Comparison of ENCODE assay signal across 8 cellular contexts in the genomic region with DNA sequence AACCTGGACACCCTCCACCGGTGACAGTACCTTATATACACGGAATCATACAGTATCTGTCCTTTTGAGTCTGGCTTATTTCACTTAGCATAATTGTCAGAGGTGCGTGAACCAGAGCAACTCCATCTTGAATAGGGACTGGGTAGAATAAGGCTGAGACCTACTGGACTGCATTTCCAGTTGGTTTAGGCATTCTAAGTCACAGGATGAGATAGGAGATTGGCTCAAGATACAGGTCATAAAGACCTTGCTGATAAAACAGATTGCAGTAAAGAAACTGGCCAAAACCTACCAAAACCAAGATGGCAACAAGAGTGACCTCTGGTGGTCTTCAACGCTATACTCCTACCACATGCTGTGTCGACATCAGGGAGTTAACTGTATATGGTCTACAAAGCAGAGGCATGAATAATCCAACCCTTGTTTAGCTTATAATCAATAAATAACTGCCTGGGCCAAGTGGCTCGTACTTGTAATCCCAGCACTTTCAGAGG. TPM values are rescaled to one million over a fixed set of nuclear protein-coding genes. Genes with fewer than 3 reads are reported as not detected.
DNase-seq lines count a peak whose midpoint lies in the region; ATAC-seq and TF ChIP-seq lines count a peak whose summit lies in the region.

No MANE protein-coding gene starts in this region.

- peak overlapping the region in 2 of 4 donors; percentile 92 to 93 for H3K27ac ChIP-seq in tibial nerve

- no peak overlapping the region for H3K4me3 ChIP-seq in tibial nerve

- 49 to 54% methylated on average over 6 of the region's 6 CpGs for WGBS in tibial nerve, 2 donors

- CTCF ChIA-PET in activated CD8-positive, alpha-beta memory T cell treated with anti-CD3 and anti-CD28 coated beads, Interleukin-2, amount 10 ng/mL, durations not matched to agents 7 days and 5 days (lab: Charles Lee) = interaction anchor here (0.6 to 4.4 kb wide), 11 partner anchors 13 to 100 kb away, joined by 3 to 67 read pairs (median 4); a partner anchor contains a TSS

- TF ChIP-seq POLR2A in tibial nerve (IDR thresholded peaks at IDR 0.05) = no peak

- H3K27me3 Mint-ChIP-seq in activated CD8-positive, alpha-beta memory T cell treated with anti-CD3 and anti-CD28 coated beads, Interleukin-2, amount 10 ng/mL, durations not matched to agents 7 days and 5 days = no peaks in the 10 kb centered on the region
- H3K27me3 Mint-ChIP-seq in natural killer cell (ENCODE audit: low read depth in 2 of 2) = no peaks in the 10 kb centered on the region

- intact Hi-C loops in natural killer cell (cut with micrococcal nuclease) = no loop called here

- H3K27ac Mint-ChIP-seq in activated CD8-positive, alpha-beta memory T cell treated with anti-CD3 and anti-CD28 coated beads, Interleukin-2, amount 10 ng/mL, durations not matched to agents 7 days and 5 days = peak overlapping the region; percentile 96
- peak overlapping the region; percentile 97 to 98 for H3K27ac Mint-ChIP-seq in natural killer cell
- H3K27ac Mint-ChIP-seq in activated naive CD4-positive, alpha-beta T cell treated with anti-CD3 and anti-CD28 coated beads, Interleukin-2, amount 50 U/mL, for 72 hours = peak overlapping the region in 1 of 2 donors; percentile 99

- TF ChIP-seq CTCF in natural killer cell (IDR thresholded peaks at IDR 0.05) (no peak), tibial nerve (IDR thresholded peaks at IDR 0.05) (no peak)

- peaks cover 0 to 19% (median 0%) of the 10 kb centered on the region in 3 donors for H3K36me3 ChIP-seq in tibial nerve

- DNase-seq in activated CD8-positive, alpha-beta memory T cell treated with anti-CD3 and anti-CD28 coated beads, Interleukin-2, amount 10 ng/mL, durations not matched to agents 7 days and 5 days = peak; percentile 52
- DNase-seq in activated CD8-positive, alpha-beta memory T cell treated with anti-CD3 and anti-CD28 coated beads, Interleukin-2, amount 50 U/mL, for 48 hours = no peak
- DNase-seq in NCI-H1694 treated with DMSO at 0.1 percent for 48 hours (lab: John Stamatoyannopoulos, UW) (peak; percentile 69), astrocyte of the hippocampus (ENCODE audit: low read depth, low spot score) (peak; percentile 40), natural killer cell (no peak), tibial nerve (ENCODE audit: low spot score in 2 of 2) (no peak)
- no peak for DNase-seq in activated naive CD4-positive, alpha-beta T cell treated with anti-CD3 and anti-CD28 coated beads, Interleukin-2, amount 50 U/mL, for 72 hours (ENCODE audit: low spot score in 2 of 2)

- no peak overlapping the region for H3K4me3 Mint-ChIP-seq in activated CD8-positive, alpha-beta memory T cell treated with anti-CD3 and anti-CD28 coated beads, Interleukin-2, amount 10 ng/mL, durations not matched to agents 7 days and 5 days
- peak overlapping the region; percentile 49 for H3K4me3 Mint-ChIP-seq in natural killer cell

- peaks cover 26% of the 10 kb centered on the region for H3K36me3 Mint-ChIP-seq in activated CD8-positive, alpha-beta memory T cell treated with anti-CD3 and anti-CD28 coated beads, Interleukin-2, amount 10 ng/mL, durations not matched to agents 7 days and 5 days
- H3K36me3 Mint-ChIP-seq in natural killer cell = no peaks in the 10 kb centered on the region
- H3K36me3 Mint-ChIP-seq in activated naive CD4-positive, alpha-beta T cell treated with anti-CD3 and anti-CD28 coated beads, Interleukin-2, amount 50 U/mL, for 72 hours = peaks cover 19 to 37% of the 10 kb centered on the region in 2 donors

- no peaks in the 10 kb centered on the region for H3K9me3 Mint-ChIP-seq in activated CD8-positive, alpha-beta memory T cell treated with anti-CD3 and anti-CD28 coated beads, Interleukin-2, amount 10 ng/mL, durations not matched to agents 7 days and 5 days (ENCODE audit: low read depth)
- no peaks in the 10 kb centered on the region for H3K9me3 Mint-ChIP-seq in natural killer cell
- H3K9me3 Mint-ChIP-seq in activated naive CD4-positive, alpha-beta T cell treated with anti-CD3 and anti-CD28 coated beads, Interleukin-2, amount 50 U/mL, for 72 hours = no peaks in the 10 kb centered on the region

- H3K27me3 ChIP-seq in tibial nerve = no peaks in the 10 kb centered on the region

- TF ChIP-seq EP300 in tibial nerve (IDR thresholded peaks at IDR 0.05) = no peak

- no peak for ATAC-seq in activated CD8-positive, alpha-beta memory T cell treated with anti-CD3 and anti-CD28 coated beads, Interleukin-2, amount 10 ng/mL, durations not matched to agents 7 days and 5 days
- ATAC-seq in natural killer cell (no peak), GM18907 (IDR thresholded peaks at IDR 0.05; ENCODE audit: unreplicated experiment) (no peak)
- no peak for ATAC-seq in activated naive CD4-positive, alpha-beta T cell treated with anti-CD3 and anti-CD28 coated beads, Interleukin-2, amount 50 U/mL, for 72 hours

- no peaks in the 10 kb centered on the region for H3K9me3 ChIP-seq in tibial nerve

- peaks cover 34% of the 10 kb centered on the region for H3K4me1 Mint-ChIP-seq in activated CD8-positive, alpha-beta memory T cell treated with anti-CD3 and anti-CD28 coated beads, Interleukin-2, amount 10 ng/mL, durations not matched to agents 7 days and 5 days
- H3K4me1 Mint-ChIP-seq in natural killer cell = peaks cover 20 to 25% of the 10 kb centered on the region in 2 donors

- peaks cover 0 to 39% (median 16%) of the 10 kb centered on the region in 4 donors for H3K4me1 ChIP-seq in tibial nerve

RNA-seq across cellular contexts. Expression of a gene that starts 1.4 kb away (rescaled TPM):
- 100 to 1,000 TPM; 329 to 406 TPM for total RNA-seq in activated CD8-positive, alpha-beta memory T cell treated with anti-CD3 and anti-CD28 coated beads, Interleukin-2, amount 10 ng/mL, durations not matched to agents 7 days and 5 days
- total RNA-seq in natural killer cell (100 to 1,000 TPM; 105 to 110 (median 105) TPM), tibial nerve (100 to 1,000 TPM in 3 of 4 donors, 10 to 100 TPM in 1; 88.2 to 143 (median 125) TPM)
- total RNA-seq in activated naive CD4-positive, alpha-beta T cell treated with anti-CD3 and anti-CD28 coated beads, Interleukin-2, amount 50 U/mL, for 72 hours = 100 to 1,000 TPM; 349 to 372 TPM

RNA-seq across cellular contexts. Expression of a gene that starts 6.1 kb away (rescaled TPM):
- not detected for total RNA-seq in activated CD8-positive, alpha-beta memory T cell treated with anti-CD3 and anti-CD28 coated beads, Interleukin-2, amount 10 ng/mL, durations not matched to agents 7 days and 5 days
- under 1 TPM in 1 of 3 donors, not detected in 2; 0.12 TPM for total RNA-seq in natural killer cell
- total RNA-seq in tibial nerve = under 1 TPM in 3 of 4 donors, not detected in 1; 0.20 to 0.66 (median 0.21) TPM
- under 1 TPM in 1 of 2 donors, not detected in 1; 0.14 TPM for total RNA-seq in activated naive CD4-positive, alpha-beta T cell treated with anti-CD3 and anti-CD28 coated beads, Interleukin-2, amount 50 U/mL, for 72 hours

RNA-seq across cellular contexts. Expression of a gene that starts 13.4 kb away (rescaled TPM):
- 10 to 100 TPM; 29.1 to 33.2 TPM for total RNA-seq in activated CD8-positive, alpha-beta memory T cell treated with anti-CD3 and anti-CD28 coated beads, Interleukin-2, amount 10 ng/mL, durations not matched to agents 7 days and 5 days
- total RNA-seq in natural killer cell = 10 to 100 TPM; 20.4 to 24.7 (median 21.5) TPM
- 10 to 100 TPM; 22.2 to 36.0 (median 26.5) TPM for total RNA-seq in tibial nerve
- total RNA-seq in activated naive CD4-positive, alpha-beta T cell treated with anti-CD3 and anti-CD28 coated beads, Interleukin-2, amount 50 U/mL, for 72 hours = 10 to 100 TPM; 23.1 to 28.7 TPM

RNA-seq across cellular contexts. Expression of a gene that starts 30.0 kb away (rescaled TPM):
- 1 to 10 TPM; 5.4 to 6.1 TPM for total RNA-seq in activated CD8-positive, alpha-beta memory T cell treated with anti-CD3 and anti-CD28 coated beads, Interleukin-2, amount 10 ng/mL, durations not matched to agents 7 days and 5 days
- total RNA-seq in natural killer cell (1 to 10 TPM; 2.0 to 3.4 (median 2.6) TPM), tibial nerve (1 to 10 TPM; 1.7 to 2.7 (median 2.4) TPM)
- 1 to 10 TPM; 3.9 to 4.8 TPM for total RNA-seq in activated naive CD4-positive, alpha-beta T cell treated with anti-CD3 and anti-CD28 coated beads, Interleukin-2, amount 50 U/mL, for 72 hours

RNA-seq across cellular contexts. Expression of a gene that starts 34.0 kb away (rescaled TPM):
- total RNA-seq in activated CD8-positive, alpha-beta memory T cell treated with anti-CD3 and anti-CD28 coated beads, Interleukin-2, amount 10 ng/mL, durations not matched to agents 7 days and 5 days = 100 to 1,000 TPM in 1 of 2 experiments, 10 to 100 TPM in 1; 94.8 to 108 TPM
- total RNA-seq in natural killer cell (10 to 100 TPM; 70.4 to 97.5 (median 84.4) TPM), tibial nerve (10 to 100 TPM; 41.0 to 70.6 (median 52.3) TPM)
- 100 to 1,000 TPM in 1 of 2 donors, 10 to 100 TPM in 1; 90.7 to 106 TPM for total RNA-seq in activated naive CD4-positive, alpha-beta T cell treated with anti-CD3 and anti-CD28 coated beads, Interleukin-2, amount 50 U/mL, for 72 hours

Comparison
In these comparisons a context has a peak if more than half of its experiments do, and no peak if none do; other contexts are left out.
1. DNase-seq: peak in activated CD8-positive, alpha-beta memory T cell treated with anti-CD3 and anti-CD28 coated beads, Interleukin-2, amount 10 ng/mL, durations not matched to agents 7 days and 5 days (single experiment), NCI-H1694 treated with DMSO at 0.1 percent for 48 hours (single experiment) and astrocyte of the hippocampus (single experiment); none in activated CD8-positive, alpha-beta memory T cell treated with anti-CD3 and anti-CD28 coated beads, Interleukin-2, amount 50 U/mL, for 48 hours (single experiment), natural killer cell (single experiment), tibial nerve (0 of 2) and activated naive CD4-positive, alpha-beta T cell treated with anti-CD3 and anti-CD28 coated beads, Interleukin-2, amount 50 U/mL, for 72 hours (0 of 2).